16 cellular contexts compared by ENCODE assay signal in the genomic region with DNA sequence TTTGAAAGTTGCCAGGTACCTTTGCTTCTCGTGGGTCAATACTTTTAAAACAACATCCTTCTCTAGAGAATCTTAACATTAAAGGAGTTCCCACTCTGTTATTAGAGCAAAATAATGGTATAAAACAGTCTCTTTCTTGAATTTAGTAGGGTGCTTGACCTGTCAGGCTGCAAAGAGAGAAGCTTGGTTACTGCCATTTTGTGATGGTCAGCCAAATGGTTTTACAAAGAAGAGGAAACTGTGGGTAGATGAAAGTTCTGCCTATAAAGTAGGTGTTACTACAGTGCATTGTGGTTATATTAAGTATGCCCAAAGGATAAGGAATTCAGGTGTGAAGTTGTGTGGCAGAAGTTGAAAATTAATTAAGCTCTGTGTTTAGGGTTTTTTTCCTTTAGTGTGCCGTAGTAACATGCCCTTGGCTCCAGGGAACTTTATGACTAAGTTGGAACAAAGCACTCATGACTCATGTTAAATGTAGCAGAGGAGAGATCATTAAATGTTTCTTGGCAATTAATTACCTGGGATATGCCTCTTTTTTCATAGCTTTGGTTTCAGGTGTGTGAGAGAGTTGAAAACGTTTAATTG.
A peak's percentile ranks its signal among the peaks of the same experiment; 100 is the strongest.
DNase-seq lines count a peak whose midpoint lies in the region; ATAC-seq, FAIRE-seq and TF ChIP-seq lines count a peak whose summit lies in the region.
"Had no signal": no experiment of that assay in that cellular context is flagged by ENCODE, and none has a peak within 500 bp of the region (broad histone marks: within the 10 kb centered on the region; RNA-seq: fewer than 3 reads in every experiment).

No MANE protein-coding gene starts in this region.

- no peaks in the 10 kb centered on the region for H3K27me3 ChIP-seq in body of pancreas
- H3K27me3 ChIP-seq: tibial nerve had no signal

- H3K27me3 Mint-ChIP-seq in T-helper 17 cell = peaks cover 22% of the 10 kb centered on the region

- no peak overlapping the region for H3K4me3 ChIP-seq in AG10803 (ENCODE audit: low read length)
- no peak overlapping the region for H3K4me3 ChIP-seq in body of pancreas
- no peak overlapping the region for H3K4me3 ChIP-seq in kidney (ENCODE audit: low read length in 2 of 2)
- H3K4me3 ChIP-seq: esophagus squamous epithelium, SK-N-MC, tibial nerve had no signal

- DNase-seq in AG10803 (ENCODE audit: low read depth) = peak; percentile 33
- DNase-seq in HT1080 (ENCODE audit: low read depth) = peak; percentile 51
- DNase-seq in body of pancreas = no peak
- no peak for DNase-seq in kidney
- DNase-seq in T-helper 17 cell = no peak
- no peak for DNase-seq in NK-92 treated with Interleukin-12 subunit alpha and Interleukin-12 subunit beta, amount 100 ng/mL, for 24 hours (lab: John Stamatoyannopoulos, UW)
- DNase-seq: activated naive CD4-positive, alpha-beta T cell treated with anti-CD3 and anti-CD28 coated beads for 36 hours; esophagus squamous epithelium; immature natural killer cell; NCI-H187 treated with DMSO at 0.1 percent for 48 hours; stimulated activated CD8-positive, alpha-beta memory T cell treated with anti-CD3 and anti-CD28 coated beads, Interleukin-4, amount 100 ng/mL, for 48 hours had no signal

- WGBS in body of pancreas, 2 donors = 64 to 65% methylated on average over 3 of the region's 3 CpGs

- intact Hi-C loops in body of pancreas (cut with DNase I) = no loop called here
- intact Hi-C loops in kidney (cut with DNase I) = no loop called here

- no peak overlapping the region for H3K9ac ChIP-seq in kidney (ENCODE audit: low read length in 2 of 2)
- H3K9ac ChIP-seq: KMS-11 had no signal

- H3K36me3 ChIP-seq in body of pancreas (replicated peaks in 1 of 2; ENCODE audit: insufficient read depth in 1 of 2, low read depth in 2 of 2) (no peaks in the 10 kb centered on the region), kidney (ENCODE audit: control insufficient read depth in 1 of 2, insufficient read depth in 2 of 2, low read length in 2 of 2) (no peaks in the 10 kb centered on the region)
- H3K36me3 ChIP-seq: esophagus squamous epithelium, tibial nerve had no signal

- ATAC-seq in body of pancreas (peak; percentile 56), GM18861 (IDR thresholded peaks at IDR 0.05; ENCODE audit: unreplicated experiment) (no peak), GM19397 (IDR thresholded peaks at IDR 0.05; ENCODE audit: unreplicated experiment) (no peak), T-helper 17 cell (no peak)

- no peaks in the 10 kb centered on the region for H3K4me1 Mint-ChIP-seq in T-helper 17 cell

- peak; percentile 79 for FAIRE-seq in kidney (lab: Jason Lieb, UNC)

- H3K36me3 Mint-ChIP-seq in T-helper 17 cell (ENCODE audit: low read depth) = no peaks in the 10 kb centered on the region
- H3K36me3 Mint-ChIP-seq: immature natural killer cell had no signal

- no peak overlapping the region for H3K4me3 Mint-ChIP-seq in T-helper 17 cell
- H3K4me3 Mint-ChIP-seq: activated naive CD4-positive, alpha-beta T cell treated with anti-CD3 and anti-CD28 coated beads for 36 hours had no signal

- H3K4me1 ChIP-seq in body of pancreas = no peaks in the 10 kb centered on the region
- H3K4me1 ChIP-seq in kidney (ENCODE audit: control insufficient read depth in 1 of 2, insufficient read depth in 1 of 2, low read depth in 1 of 2, low read length in 2 of 2) = peaks cover 0 to 9% of the 10 kb centered on the region in 2 donors
- H3K4me1 ChIP-seq: tibial nerve had no signal

- no peak overlapping the region for H3K27ac Mint-ChIP-seq in T-helper 17 cell
- H3K27ac Mint-ChIP-seq: activated naive CD4-positive, alpha-beta T cell treated with anti-CD3 and anti-CD28 coated beads for 36 hours; immature natural killer cell had no signal

- TF ChIP-seq CTCF in AG10803 (conservative IDR thresholded peaks at IDR 0.05; ENCODE audit: low read length) (no peak), body of pancreas (IDR thresholded peaks at IDR 0.05) (no peak), kidney (IDR thresholded peaks at IDR 0.05; ENCODE audit: borderline replicate concordance, extremely low read depth, insufficient read depth) (no peak)

- H3K27ac ChIP-seq in body of pancreas = peak overlapping the region in 1 of 4 donors; percentile 4
- peak overlapping the region in 1 of 2 donors; percentile 1 for H3K27ac ChIP-seq in kidney (ENCODE audit: low read depth in 2 of 2, low read length in 2 of 2)
- H3K27ac ChIP-seq: esophagus squamous epithelium, KMS-11, SK-N-MC, tibial nerve had no signal

- no peak for TF ChIP-seq POLR2A in body of pancreas (IDR thresholded peaks at IDR 0.05)

- no peaks in the 10 kb centered on the region for H3K9me3 ChIP-seq in body of pancreas
- no peaks in the 10 kb centered on the region for H3K9me3 ChIP-seq in kidney (ENCODE audit: control insufficient read depth in 1 of 2, low read length in 2 of 2)
- no peaks in the 10 kb centered on the region for H3K9me3 ChIP-seq in T-helper 17 cell (ENCODE audit: control insufficient read depth, low read length, poor library complexity, severe bottlenecking)
- H3K9me3 ChIP-seq: esophagus squamous epithelium, tibial nerve had no signal

Comparison
In these comparisons a context has a peak if more than half of its experiments do, and no peak if none do; other contexts are left out.
1. DNase-seq: peak in AG10803 (single experiment) and HT1080 (single experiment); none in body of pancreas (0 of 4), kidney (single experiment), T-helper 17 cell (0 of 3) and NK-92 treated with Interleukin-12 subunit alpha and Interleukin-12 subunit beta, amount 100 ng/mL, for 24 hours (single experiment).